In the genomic region with DNA sequence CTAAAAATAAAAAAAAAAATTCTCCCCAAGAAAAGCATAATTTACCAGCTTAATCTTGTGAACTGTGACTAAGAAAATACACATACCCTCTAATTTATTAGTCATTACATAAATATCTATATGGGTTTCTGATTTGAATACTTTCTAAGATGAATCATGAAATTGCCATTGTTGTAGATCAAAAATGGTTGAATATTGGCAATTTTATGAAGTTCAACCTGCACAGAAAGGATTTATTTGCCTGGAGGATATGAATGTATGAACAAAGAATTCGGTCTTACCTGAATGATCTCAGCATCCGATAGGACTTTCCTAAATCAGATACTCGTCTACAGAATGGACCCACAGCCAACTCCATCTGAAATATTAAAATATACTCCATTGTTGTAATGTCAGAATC, we compare ENCODE assay signal across 15 cellular contexts.
"Had no signal": no experiment of that assay in that cellular context is flagged by ENCODE, and none has a peak within 500 bp of the region (broad histone marks: within the 10 kb centered on the region; RNA-seq: fewer than 3 reads in every experiment).

No MANE protein-coding gene starts in this region.

- DNase-seq: activated CD4-positive, alpha-beta T cell treated with anti-CD3 and anti-CD28 coated beads for 4 hours; activated CD8-positive, alpha-beta memory T cell treated with anti-CD3 and anti-CD28 coated beads, Interleukin-2, amount 50 U/mL, for 48 hours; activated CD8-positive, alpha-beta T cell treated with anti-CD3 and anti-CD28 coated beads for 36 hours; activated naive CD4-positive, alpha-beta T cell treated with anti-CD3 and anti-CD28 coated beads for 36 hours; body of pancreas; heart left ventricle; islet precursor cell; left ventricle myocardium superior; mesendoderm; nephron progenitor cell; stimulated activated CD4-positive, alpha-beta T cell treated with anti-CD3 and anti-CD28 coated beads, Interleukin-2, amount 100 ng/mL, for 48 hours; stimulated activated naive CD8-positive, alpha-beta T cell treated with anti-CD3 and anti-CD28 coated beads, Interleukin-15, Interleukin-2, amounts not matched to agents 100 U/mL and 50 U/mL, for 24 hours; T-helper 1 cell had no signal

- H3K27me3 ChIP-seq: body of pancreas, heart left ventricle had no signal

- H3K27ac ChIP-seq: body of pancreas, heart left ventricle, thoracic aorta had no signal

- ATAC-seq: activated CD8-positive, alpha-beta T cell treated with anti-CD3 and anti-CD28 coated beads for 36 hours; body of pancreas; esophagus mucosa; heart left ventricle; left ventricle myocardium superior; stimulated activated naive CD8-positive, alpha-beta T cell treated with anti-CD3 and anti-CD28 coated beads, Interleukin-15, Interleukin-2, amounts not matched to agents 100 U/mL and 50 U/mL, for 24 hours had no signal

- H3K4me1 ChIP-seq: body of pancreas had no signal

- H3K9me3 ChIP-seq: body of pancreas, heart left ventricle, thoracic aorta had no signal

- H3K36me3 ChIP-seq: thoracic aorta had no signal

- H3K4me3 ChIP-seq: body of pancreas, heart left ventricle, thoracic aorta had no signal
